In genomic region chr13:102814025-102814607, GRCh38 we compare ENCODE assay signal across 1 cellular context.
TF ChIP-seq lines count a peak whose summit lies in the region.

No MANE protein-coding gene starts in this region.

TF ChIP-seq in GM12878, 131 proteins besides CTCF, POLR2A, EP300 and RAD21:
- TF ChIP-seq HDGF (IDR thresholded peaks at IDR 0.05) = peak; percentile 86; the same call in 1 of the 2 replicates
- TF ChIP-seq RUNX3 (IDR thresholded peaks at IDR 0.05; ENCODE audit: low read length) = peak; percentile 37; the same call in 1 of the 2 replicates
- no peak for TF ChIP-seq SP1 (IDR thresholded peaks at IDR 0.05; ENCODE audit: low read depth, low read length)
- TF ChIP-seq, protein P1, sequence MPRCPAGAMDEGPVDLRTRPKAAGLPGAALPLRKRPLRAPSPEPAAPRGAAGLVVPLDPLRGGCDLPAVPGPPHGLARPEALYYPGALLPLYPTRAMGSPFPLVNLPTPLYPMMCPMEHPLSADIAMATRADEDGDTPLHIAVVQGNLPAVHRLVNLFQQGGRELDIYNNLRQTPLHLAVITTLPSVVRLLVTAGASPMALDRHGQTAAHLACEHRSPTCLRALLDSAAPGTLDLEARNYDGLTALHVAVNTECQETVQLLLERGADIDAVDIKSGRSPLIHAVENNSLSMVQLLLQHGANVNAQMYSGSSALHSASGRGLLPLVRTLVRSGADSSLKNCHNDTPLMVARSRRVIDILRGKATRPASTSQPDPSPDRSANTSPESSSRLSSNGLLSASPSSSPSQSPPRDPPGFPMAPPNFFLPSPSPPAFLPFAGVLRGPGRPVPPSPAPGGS (IDR thresholded peaks at IDR 0.05; ENCODE audit: borderline replicate concordance, insufficient read depth, low read depth, low read length, poor library complexity, severe bottlenecking) = no peak
